In genomic region chr10:117540640-117541404, GRCh38 we compare ENCODE assay signal across 20 cellular contexts. TPM values are rescaled to one million over a fixed set of nuclear protein-coding genes. Genes with fewer than 3 reads are reported as not detected.
A peak's percentile ranks its signal among the peaks of the same experiment; 100 is the strongest.
DNase-seq lines count a peak whose midpoint lies in the region; ATAC-seq and TF ChIP-seq lines count a peak whose summit lies in the region.
"Had no signal": no experiment of that assay in that cellular context is flagged by ENCODE, and none has a peak within 500 bp of the region (broad histone marks: within the 10 kb centered on the region; RNA-seq: fewer than 3 reads in every experiment).

No MANE protein-coding gene starts in this region.

- no peak overlapping the region for H3K4me2 ChIP-seq in mesendoderm (ENCODE audit: low read length)

- no peak overlapping the region for H3K56ac ChIP-seq in mesendoderm (ENCODE audit: low read length)

- no peak for DNase-seq in activated T-cell treated with anti-CD3 and anti-CD28 coated beads, Interleukin-2, amount 50 U/mL, for 72 hours
- DNase-seq in activated T-cell treated with anti-CD3 and anti-CD28 coated beads for 4 hours: no peak
- DNase-seq in choroid plexus epithelial cell (ENCODE audit: low read depth): no peak
- DNase-seq in mesendoderm: peak; percentile 12
- no peak for DNase-seq in type B pancreatic cell (ENCODE audit: extremely low spot score, unreplicated experiment)
- DNase-seq in effector CD4-positive, alpha-beta T cell: no peak
- DNase-seq in NCI-H2107 treated with DMSO at 0.1 percent for 48 hours (lab: John Stamatoyannopoulos, UW; ENCODE audit: unreplicated experiment): no peak
- DNase-seq: activated CD8-positive, alpha-beta memory T cell treated with anti-CD3 and anti-CD28 coated beads for 24 hours; activated effector memory CD4-positive, alpha-beta T cell treated with Interleukin-2 at 50 U/mL for 16 hours; GF-D8; immature natural killer cell; Karpas-422; midbrain; NCI-H1436 treated with DMSO at 0.1 percent for 48 hours; OCI-M1 had no signal

- peak overlapping the region; percentile 95 for H3K27ac Mint-ChIP-seq in activated T-cell treated with anti-CD3 and anti-CD28 coated beads, Interleukin-2, amount 50 U/mL, for 72 hours
- peak overlapping the region; percentile 93 for H3K27ac Mint-ChIP-seq in type B pancreatic cell
- H3K27ac Mint-ChIP-seq: endodermal cell, immature natural killer cell had no signal

- H3K9ac ChIP-seq in mesendoderm (ENCODE audit: low read length): no peak overlapping the region
- H3K9ac ChIP-seq: parathyroid adenoma had no signal

- peaks cover 68% of the 10 kb centered on the region for H3K27me3 ChIP-seq in mesendoderm (ENCODE audit: insufficient read depth, low read length, poor library complexity)

- no peak overlapping the region for H2BK15ac ChIP-seq in mesendoderm (replicated peaks; ENCODE audit: low read depth)

- ATAC-seq in activated T-cell treated with anti-CD3 and anti-CD28 coated beads, Interleukin-2, amount 50 U/mL, for 72 hours (replicated peaks in 1 of 2): no peak
- no peak for ATAC-seq in HG03432 (IDR thresholded peaks at IDR 0.05; ENCODE audit: unreplicated experiment)
- ATAC-seq: SK-N-SH treated with all-trans-retinoic acid at 6 μM for 48 hours had no signal

- no peak overlapping the region for H4K8ac ChIP-seq in mesendoderm (ENCODE audit: low read depth, low read length)

- H3K36me3 Mint-ChIP-seq in activated T-cell treated with anti-CD3 and anti-CD28 coated beads, Interleukin-2, amount 50 U/mL, for 72 hours (ENCODE audit: insufficient read depth in 2 of 2): no peaks in the 10 kb centered on the region
- H3K36me3 Mint-ChIP-seq in type B pancreatic cell: peaks cover 5% of the 10 kb centered on the region
- H3K36me3 Mint-ChIP-seq: immature natural killer cell had no signal

- H3K9me3 Mint-ChIP-seq in activated T-cell treated with anti-CD3 and anti-CD28 coated beads, Interleukin-2, amount 50 U/mL, for 72 hours: no peaks in the 10 kb centered on the region
- no peaks in the 10 kb centered on the region for H3K9me3 Mint-ChIP-seq in type B pancreatic cell
- H3K9me3 Mint-ChIP-seq: endodermal cell, immature natural killer cell had no signal

- H3K18ac ChIP-seq in mesendoderm (ENCODE audit: low read length): no peak overlapping the region

- H3K4me3 ChIP-seq in choroid plexus epithelial cell (ENCODE audit: low read depth, low read length) (peak overlapping the region; percentile 65), mesendoderm (ENCODE audit: low read length) (no peak overlapping the region)

- H4K5ac ChIP-seq in mesendoderm (ENCODE audit: low read length): no peak overlapping the region

- no peaks in the 10 kb centered on the region for H3K36me3 ChIP-seq in mesendoderm (ENCODE audit: control insufficient read depth, insufficient read depth, low read length)

- no peaks in the 10 kb centered on the region for H3K79me1 ChIP-seq in mesendoderm (ENCODE audit: low read length)

- H3K79me2 ChIP-seq in mesendoderm (ENCODE audit: control insufficient read depth, insufficient read depth, low read length): no peaks in the 10 kb centered on the region
- H3K79me2 ChIP-seq: parathyroid adenoma had no signal

- H3K4ac ChIP-seq in mesendoderm (ENCODE audit: low read depth, low read length): no peak overlapping the region

- no CpG with 5 or more reads among the region's 14 CpGs for WGBS in mesendoderm (ENCODE audit: extremely low coverage, insufficient coverage, low lambda C conversion rate)

- no peak overlapping the region for H2BK120ac ChIP-seq in mesendoderm (ENCODE audit: low read depth, low read length)

- TF ChIP-seq CTCF in choroid plexus epithelial cell (conservative IDR thresholded peaks at IDR 0.05; ENCODE audit: low read depth, low read length) (no peak), type B pancreatic cell (conservative IDR thresholded peaks at IDR 0.05) (no peak)

- H3K27ac ChIP-seq in mesendoderm (ENCODE audit: low read depth, low read length): no peak overlapping the region

- H3K27me3 Mint-ChIP-seq in activated T-cell treated with anti-CD3 and anti-CD28 coated beads, Interleukin-2, amount 50 U/mL, for 72 hours (ENCODE audit: low read depth): peaks cover 72% of the 10 kb centered on the region
- H3K27me3 Mint-ChIP-seq in type B pancreatic cell: peaks cover 76% of the 10 kb centered on the region

- H3K4me1 ChIP-seq in mesendoderm (ENCODE audit: control insufficient read depth, low read depth, low read length): peaks cover 3% of the 10 kb centered on the region
- H3K4me1 ChIP-seq: parathyroid adenoma had no signal

- H3K4me1 Mint-ChIP-seq in activated T-cell treated with anti-CD3 and anti-CD28 coated beads, Interleukin-2, amount 50 U/mL, for 72 hours (ENCODE audit: low read depth): peaks cover 27% of the 10 kb centered on the region
- H3K4me1 Mint-ChIP-seq in type B pancreatic cell (ENCODE audit: unreplicated experiment): peaks cover 19% of the 10 kb centered on the region

- no peak overlapping the region for H2BK5ac ChIP-seq in mesendoderm (ENCODE audit: low read length)

- no peak overlapping the region for H3K23ac ChIP-seq in mesendoderm (ENCODE audit: low read length)

- H3K4me3 Mint-ChIP-seq in activated T-cell treated with anti-CD3 and anti-CD28 coated beads, Interleukin-2, amount 50 U/mL, for 72 hours: peak overlapping the region in 1 of 2 donors; percentile 58
- H3K4me3 Mint-ChIP-seq in type B pancreatic cell: peak overlapping the region; percentile 96
- H3K4me3 Mint-ChIP-seq: immature natural killer cell had no signal

- no peak overlapping the region for H2AK5ac ChIP-seq in mesendoderm (ENCODE audit: low read length)

RNA-seq across cellular contexts. Expression of gene EMX2, which starts 1.7 kb away (rescaled TPM):
- not detected for total RNA-seq in activated T-cell treated with anti-CD3 and anti-CD28 coated beads, Interleukin-2, amount 50 U/mL, for 72 hours
- polyA plus RNA-seq in mesendoderm (2013, experiment 1 of 2): 0.04 TPM
- polyA plus RNA-seq in mesendoderm (2013, experiment 2 of 2): not detected
- total RNA-seq in type B pancreatic cell (ENCODE audit: low replicate concordance): 24.7 and 29.9 TPM in 2 replicates
- polyA plus RNA-seq: AG04450, immature natural killer cell had no signal

Comparison
In these comparisons a context has a peak if more than half of its experiments do, and no peak if none do; other contexts are left out.
1. RNA of gene EMX2, which starts 1.7 kb away (total RNA-seq): 24.7 to 29.9 TPM in type B pancreatic cell; not detected in activated T-cell treated with anti-CD3 and anti-CD28 coated beads, Interleukin-2, amount 50 U/mL, for 72 hours; every median in the first group is over 10 times any median in the second.